1 cellular context compared by ENCODE assay signal in the genomic region with DNA sequence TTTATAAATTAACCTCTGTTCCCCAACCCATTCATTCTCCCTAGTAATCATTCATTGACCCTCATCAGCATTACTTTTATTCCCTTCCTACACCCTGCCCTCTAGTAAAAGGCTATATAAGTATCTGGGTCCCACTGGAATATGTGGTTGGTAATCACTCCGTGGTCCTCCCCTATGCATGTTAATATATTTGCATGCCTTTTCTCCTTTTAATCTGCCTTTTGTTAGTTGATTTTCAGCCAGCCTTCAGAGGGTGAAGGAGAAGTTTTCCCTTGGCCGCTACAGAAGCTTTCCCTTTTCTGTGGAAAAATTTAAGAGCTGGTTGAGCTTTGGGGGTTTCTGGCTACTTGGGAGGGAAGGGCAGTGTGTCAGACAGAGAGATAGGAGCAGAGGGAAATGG.
TF ChIP-seq lines count a peak whose summit lies in the region.

No MANE protein-coding gene starts in this region.

TF ChIP-seq in GM23338, 12 proteins besides CTCF, POLR2A, EP300 and RAD21:
- TF ChIP-seq, protein P1, sequence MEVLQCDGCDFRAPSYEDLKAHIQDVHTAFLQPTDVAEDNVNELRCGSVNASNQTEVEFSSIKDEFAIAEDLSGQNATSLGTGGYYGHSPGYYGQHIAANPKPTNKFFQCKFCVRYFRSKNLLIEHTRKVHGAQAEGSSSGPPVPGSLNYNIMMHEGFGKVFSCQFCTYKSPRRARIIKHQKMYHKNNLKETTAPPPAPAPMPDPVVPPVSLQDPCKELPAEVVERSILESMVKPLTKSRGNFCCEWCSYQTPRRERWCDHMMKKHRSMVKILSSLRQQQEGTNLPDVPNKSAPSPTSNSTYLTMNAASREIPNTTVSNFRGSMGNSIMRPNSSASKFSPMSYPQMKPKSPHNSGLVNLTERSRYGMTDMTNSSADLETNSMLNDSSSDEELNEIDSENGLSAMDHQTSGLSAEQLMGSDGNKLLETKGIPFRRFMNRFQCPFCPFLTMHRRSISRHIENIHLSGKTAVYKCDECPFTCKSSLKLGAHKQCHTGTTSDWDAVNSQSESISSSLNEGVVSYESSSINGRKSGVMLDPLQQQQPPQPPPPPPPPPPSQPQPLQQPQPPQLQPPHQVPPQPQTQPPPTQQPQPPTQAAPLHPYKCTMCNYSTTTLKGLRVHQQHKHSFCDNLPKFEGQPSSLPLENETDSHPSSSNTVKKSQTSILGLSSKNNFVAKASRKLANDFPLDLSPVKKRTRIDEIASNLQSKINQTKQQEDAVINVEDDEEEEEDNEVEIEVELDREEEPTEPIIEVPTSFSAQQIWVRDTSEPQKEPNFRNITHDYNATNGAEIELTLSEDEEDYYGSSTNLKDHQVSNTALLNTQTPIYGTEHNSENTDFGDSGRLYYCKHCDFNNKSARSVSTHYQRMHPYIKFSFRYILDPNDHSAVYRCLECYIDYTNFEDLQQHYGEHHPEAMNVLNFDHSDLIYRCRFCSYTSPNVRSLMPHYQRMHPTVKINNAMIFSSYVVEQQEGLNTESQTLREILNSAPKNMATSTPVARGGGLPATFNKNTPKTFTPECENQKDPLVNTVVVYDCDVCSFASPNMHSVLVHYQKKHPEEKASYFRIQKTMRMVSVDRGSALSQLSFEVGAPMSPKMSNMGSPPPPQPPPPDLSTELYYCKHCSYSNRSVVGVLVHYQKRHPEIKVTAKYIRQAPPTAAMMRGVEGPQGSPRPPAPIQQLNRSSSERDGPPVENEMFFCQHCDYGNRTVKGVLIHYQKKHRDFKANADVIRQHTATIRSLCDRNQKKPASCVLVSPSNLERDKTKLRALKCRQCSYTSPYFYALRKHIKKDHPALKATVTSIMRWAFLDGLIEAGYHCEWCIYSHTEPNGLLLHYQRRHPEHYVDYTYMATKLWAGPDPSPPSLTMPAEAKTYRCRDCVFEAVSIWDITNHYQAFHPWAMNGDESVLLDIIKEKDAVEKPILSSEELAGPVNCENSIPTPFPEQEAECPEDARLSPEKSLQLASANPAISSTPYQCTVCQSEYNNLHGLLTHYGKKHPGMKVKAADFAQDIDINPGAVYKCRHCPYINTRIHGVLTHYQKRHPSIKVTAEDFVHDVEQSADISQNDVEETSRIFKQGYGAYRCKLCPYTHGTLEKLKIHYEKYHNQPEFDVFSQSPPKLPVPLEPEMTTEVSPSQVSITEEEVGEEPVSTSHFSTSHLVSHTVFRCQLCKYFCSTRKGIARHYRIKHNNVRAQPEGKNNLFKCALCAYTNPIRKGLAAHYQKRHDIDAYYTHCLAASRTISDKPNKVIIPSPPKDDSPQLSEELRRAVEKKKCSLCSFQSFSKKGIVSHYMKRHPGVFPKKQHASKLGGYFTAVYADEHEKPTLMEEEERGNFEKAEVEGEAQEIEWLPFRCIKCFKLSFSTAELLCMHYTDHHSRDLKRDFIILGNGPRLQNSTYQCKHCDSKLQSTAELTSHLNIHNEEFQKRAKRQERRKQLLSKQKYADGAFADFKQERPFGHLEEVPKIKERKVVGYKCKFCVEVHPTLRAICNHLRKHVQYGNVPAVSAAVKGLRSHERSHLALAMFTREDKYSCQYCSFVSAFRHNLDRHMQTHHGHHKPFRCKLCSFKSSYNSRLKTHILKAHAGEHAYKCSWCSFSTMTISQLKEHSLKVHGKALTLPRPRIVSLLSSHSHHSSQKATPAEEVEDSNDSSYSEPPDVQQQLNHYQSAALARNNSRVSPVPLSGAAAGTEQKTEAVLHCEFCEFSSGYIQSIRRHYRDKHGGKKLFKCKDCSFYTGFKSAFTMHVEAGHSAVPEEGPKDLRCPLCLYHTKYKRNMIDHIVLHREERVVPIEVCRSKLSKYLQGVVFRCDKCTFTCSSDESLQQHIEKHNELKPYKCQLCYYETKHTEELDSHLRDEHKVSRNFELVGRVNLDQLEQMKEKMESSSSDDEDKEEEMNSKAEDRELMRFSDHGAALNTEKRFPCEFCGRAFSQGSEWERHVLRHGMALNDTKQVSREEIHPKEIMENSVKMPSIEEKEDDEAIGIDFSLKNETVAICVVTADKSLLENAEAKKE (CRISPR knock-in tag; IDR thresholded peaks at IDR 0.05): no peak
- TF ChIP-seq ZNF331 (CRISPR knock-in tag; IDR thresholded peaks at IDR 0.05; ENCODE audit: low read depth) (no peak), NANOG (IDR thresholded peaks at IDR 0.05; ENCODE audit: borderline replicate concordance) (no peak), POLR2AphosphoS5 (IDR thresholded peaks at IDR 0.05; ENCODE audit: low read depth) (no peak), STAT1 (IDR thresholded peaks at IDR 0.05; ENCODE audit: unreplicated experiment) (no peak), EZH2 (IDR thresholded peaks at IDR 0.05; ENCODE audit: low read depth, unreplicated experiment) (no peak), JUNB (IDR thresholded peaks at IDR 0.05; ENCODE audit: unreplicated experiment) (no peak), ZNF114 (CRISPR knock-in tag; IDR thresholded peaks at IDR 0.05) (no peak), CREB1 (CRISPR knock-in tag; IDR thresholded peaks at IDR 0.05; ENCODE audit: low read depth) (no peak), EZH2phosphoT487 (IDR thresholded peaks at IDR 0.05; ENCODE audit: unreplicated experiment) (no peak)
- TF ChIP-seq, protein P2, sequence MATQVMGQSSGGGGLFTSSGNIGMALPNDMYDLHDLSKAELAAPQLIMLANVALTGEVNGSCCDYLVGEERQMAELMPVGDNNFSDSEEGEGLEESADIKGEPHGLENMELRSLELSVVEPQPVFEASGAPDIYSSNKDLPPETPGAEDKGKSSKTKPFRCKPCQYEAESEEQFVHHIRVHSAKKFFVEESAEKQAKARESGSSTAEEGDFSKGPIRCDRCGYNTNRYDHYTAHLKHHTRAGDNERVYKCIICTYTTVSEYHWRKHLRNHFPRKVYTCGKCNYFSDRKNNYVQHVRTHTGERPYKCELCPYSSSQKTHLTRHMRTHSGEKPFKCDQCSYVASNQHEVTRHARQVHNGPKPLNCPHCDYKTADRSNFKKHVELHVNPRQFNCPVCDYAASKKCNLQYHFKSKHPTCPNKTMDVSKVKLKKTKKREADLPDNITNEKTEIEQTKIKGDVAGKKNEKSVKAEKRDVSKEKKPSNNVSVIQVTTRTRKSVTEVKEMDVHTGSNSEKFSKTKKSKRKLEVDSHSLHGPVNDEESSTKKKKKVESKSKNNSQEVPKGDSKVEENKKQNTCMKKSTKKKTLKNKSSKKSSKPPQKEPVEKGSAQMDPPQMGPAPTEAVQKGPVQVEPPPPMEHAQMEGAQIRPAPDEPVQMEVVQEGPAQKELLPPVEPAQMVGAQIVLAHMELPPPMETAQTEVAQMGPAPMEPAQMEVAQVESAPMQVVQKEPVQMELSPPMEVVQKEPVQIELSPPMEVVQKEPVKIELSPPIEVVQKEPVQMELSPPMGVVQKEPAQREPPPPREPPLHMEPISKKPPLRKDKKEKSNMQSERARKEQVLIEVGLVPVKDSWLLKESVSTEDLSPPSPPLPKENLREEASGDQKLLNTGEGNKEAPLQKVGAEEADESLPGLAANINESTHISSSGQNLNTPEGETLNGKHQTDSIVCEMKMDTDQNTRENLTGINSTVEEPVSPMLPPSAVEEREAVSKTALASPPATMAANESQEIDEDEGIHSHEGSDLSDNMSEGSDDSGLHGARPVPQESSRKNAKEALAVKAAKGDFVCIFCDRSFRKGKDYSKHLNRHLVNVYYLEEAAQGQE (IDR thresholded peaks at IDR 0.05; ENCODE audit: unreplicated experiment): no peak
- TF ChIP-seq, protein P3, sequence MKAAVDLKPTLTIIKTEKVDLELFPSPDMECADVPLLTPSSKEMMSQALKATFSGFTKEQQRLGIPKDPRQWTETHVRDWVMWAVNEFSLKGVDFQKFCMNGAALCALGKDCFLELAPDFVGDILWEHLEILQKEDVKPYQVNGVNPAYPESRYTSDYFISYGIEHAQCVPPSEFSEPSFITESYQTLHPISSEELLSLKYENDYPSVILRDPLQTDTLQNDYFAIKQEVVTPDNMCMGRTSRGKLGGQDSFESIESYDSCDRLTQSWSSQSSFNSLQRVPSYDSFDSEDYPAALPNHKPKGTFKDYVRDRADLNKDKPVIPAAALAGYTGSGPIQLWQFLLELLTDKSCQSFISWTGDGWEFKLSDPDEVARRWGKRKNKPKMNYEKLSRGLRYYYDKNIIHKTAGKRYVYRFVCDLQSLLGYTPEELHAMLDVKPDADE (IDR thresholded peaks at IDR 0.05): no peak
